ENCODE assay signal across 7 cellular contexts in genomic region chr1:228037401-228038386, GRCh38.
DNase-seq lines count a peak whose midpoint lies in the region; ATAC-seq lines count a peak whose summit lies in the region.

No MANE protein-coding gene starts in this region.

- ATAC-seq in GM19043 (IDR thresholded peaks at IDR 0.05; ENCODE audit: low read depth, unreplicated experiment): peak; percentile 89
- peak; percentile 77 for ATAC-seq in HG02885 (IDR thresholded peaks at IDR 0.05; ENCODE audit: poor library complexity, unreplicated experiment)

- DNase-seq in activated T-cell treated with anti-CD3 and anti-CD28 coated beads for 4 hours: peak; percentile 9
- peak; percentile 82 for DNase-seq in iPS-NIHi11 (ENCODE audit: low spot score)
- DNase-seq in stimulated activated CD4-positive, alpha-beta T cell treated with anti-CD3 and anti-CD28 coated beads, Interleukin-4, amount 100 ng/mL, for 4 hours: peak; percentile 22
- no peak for DNase-seq in cerebellar cortex (ENCODE audit: low spot score)
- DNase-seq in hypothalamus (lab: John Stamatoyannopoulos, UW): no peak

Comparison
In these comparisons a context has a peak if more than half of its experiments do, and no peak if none do; other contexts are left out.
1. DNase-seq: peak in activated T-cell treated with anti-CD3 and anti-CD28 coated beads for 4 hours (single experiment), iPS-NIHi11 (single experiment) and stimulated activated CD4-positive, alpha-beta T cell treated with anti-CD3 and anti-CD28 coated beads, Interleukin-4, amount 100 ng/mL, for 4 hours (2 of 2); none in cerebellar cortex (single experiment) and hypothalamus (0 of 51).